In genomic region chr2:74919827-74920226, GRCh38 we compare ENCODE assay signal across 1 cellular context.
A peak's percentile ranks its signal among the peaks of the same experiment; 100 is the strongest.
TF ChIP-seq lines count a peak whose summit lies in the region.

No MANE protein-coding gene starts in this region.

TF ChIP-seq in HepG2, 621 proteins besides CTCF, POLR2A, EP300 and RAD21 (continued from another document and continues in another):
- peak; percentile 44 for TF ChIP-seq ZNF407 (CRISPR knock-in tag; IDR thresholded peaks at IDR 0.05; ENCODE audit: not compliant biosample characterization)
- TF ChIP-seq DNMT1 (CRISPR knock-in tag; IDR thresholded peaks at IDR 0.05): 0 out of 2 replicates have a peak, but pooled peaks have one; percentile 44
- TF ChIP-seq EEA1 (CRISPR knock-in tag; IDR thresholded peaks at IDR 0.05; ENCODE audit: borderline replicate concordance): peak; percentile 87; the same call in 1 of the 2 replicates
- 0 out of 2 replicates have a peak, but pooled peaks have one; percentile 33 for TF ChIP-seq FOXC1 (CRISPR knock-in tag; IDR thresholded peaks at IDR 0.05; ENCODE audit: borderline replicate concordance)
- peak; percentile 17; the same call in 1 of the 2 replicates for TF ChIP-seq ZNF768 (CRISPR knock-in tag; IDR thresholded peaks at IDR 0.05)
- TF ChIP-seq ZNF883 (CRISPR knock-in tag; IDR thresholded peaks at IDR 0.05; ENCODE audit: not compliant biosample characterization): peak; percentile 31
- TF ChIP-seq ZNF749 (CRISPR knock-in tag; IDR thresholded peaks at IDR 0.05; ENCODE audit: borderline replicate concordance): 0 out of 2 replicates have a peak, but pooled peaks have one; percentile 31
- TF ChIP-seq ZNF510 (CRISPR knock-in tag; IDR thresholded peaks at IDR 0.05; ENCODE audit: low read depth): 0 out of 2 replicates have a peak, but pooled peaks have one; percentile 32
- 0 out of 2 replicates have a peak, but pooled peaks have one; percentile 55 for TF ChIP-seq ZNF598 (CRISPR knock-in tag; IDR thresholded peaks at IDR 0.05; ENCODE audit: borderline replicate concordance)
- TF ChIP-seq ZNF839 (CRISPR knock-in tag; IDR thresholded peaks at IDR 0.05; ENCODE audit: borderline replicate concordance): 0 out of 2 replicates have a peak, but pooled peaks have one; percentile 14
- no peak for TF ChIP-seq ZFYVE20 (CRISPR knock-in tag; IDR thresholded peaks at IDR 0.05; ENCODE audit: borderline replicate concordance, low read depth)
- peak; percentile 38; the same call in 1 of the 2 replicates for TF ChIP-seq MED1 (CRISPR knock-in tag; IDR thresholded peaks at IDR 0.05)
- TF ChIP-seq E2F1 (CRISPR knock-in tag; IDR thresholded peaks at IDR 0.05): no peak
- 0 out of 2 replicates have a peak, but pooled peaks have one; percentile 17 for TF ChIP-seq ZFY (CRISPR knock-in tag; IDR thresholded peaks at IDR 0.05)
- no peak for TF ChIP-seq ARNT2 (CRISPR knock-in tag; IDR thresholded peaks at IDR 0.05; ENCODE audit: low read depth)
- TF ChIP-seq AKAP8 (CRISPR knock-in tag; IDR thresholded peaks at IDR 0.05): 0 out of 2 replicates have a peak, but pooled peaks have one; percentile 48
- TF ChIP-seq MTF2 (CRISPR knock-in tag; IDR thresholded peaks at IDR 0.05; ENCODE audit: borderline replicate concordance): no peak
- peak; percentile 29; the same call in 1 of the 2 replicates for TF ChIP-seq ZFP91 (CRISPR knock-in tag; IDR thresholded peaks at IDR 0.05; ENCODE audit: borderline replicate concordance)
- no peak for TF ChIP-seq ZNF230 (CRISPR knock-in tag; IDR thresholded peaks at IDR 0.05)
- TF ChIP-seq ZNF362 (CRISPR knock-in tag; IDR thresholded peaks at IDR 0.05; ENCODE audit: borderline replicate concordance): peak; percentile 46; the same call in 1 of the 2 replicates
- TF ChIP-seq ZSCAN21 (CRISPR knock-in tag; IDR thresholded peaks at IDR 0.05; ENCODE audit: borderline replicate concordance): peak; percentile 65; the same call in 1 of the 2 replicates
- TF ChIP-seq GABPA (IDR thresholded peaks at IDR 0.05; ENCODE audit: low read depth, low read length): no peak
- 0 out of 2 replicates have a peak, but pooled peaks have one; percentile 16 for TF ChIP-seq GABPA (CRISPR knock-in tag; IDR thresholded peaks at IDR 0.05; ENCODE audit: low read depth)
- no peak for TF ChIP-seq ZSCAN5A (CRISPR knock-in tag; IDR thresholded peaks at IDR 0.05; ENCODE audit: borderline replicate concordance)
- TF ChIP-seq YEATS4 (CRISPR knock-in tag; IDR thresholded peaks at IDR 0.05; ENCODE audit: borderline replicate concordance): 0 out of 2 replicates have a peak, but pooled peaks have one; percentile 28
- TF ChIP-seq PREB (CRISPR knock-in tag; IDR thresholded peaks at IDR 0.05): no peak
- TF ChIP-seq ZNF782 (CRISPR knock-in tag; IDR thresholded peaks at IDR 0.05; ENCODE audit: borderline replicate concordance): 0 out of 2 replicates have a peak, but pooled peaks have one; percentile 67
- 0 out of 2 replicates have a peak, but pooled peaks have one; percentile 50 for TF ChIP-seq SALL2 (CRISPR knock-in tag; IDR thresholded peaks at IDR 0.05)
- no peak for TF ChIP-seq MBNL3 (CRISPR knock-in tag; conservative IDR thresholded peaks at IDR 0.05)
- TF ChIP-seq NFE2L1 (CRISPR knock-in tag; IDR thresholded peaks at IDR 0.05; ENCODE audit: borderline replicate concordance): no peak
- TF ChIP-seq ZNF646 (CRISPR knock-in tag; IDR thresholded peaks at IDR 0.05): no peak
- peak; percentile 65; the same call in 1 of the 2 replicates for TF ChIP-seq ZFP90 (CRISPR knock-in tag; IDR thresholded peaks at IDR 0.05; ENCODE audit: borderline replicate concordance)
- TF ChIP-seq ZKSCAN1 (IDR thresholded peaks at IDR 0.05; ENCODE audit: low read length): no peak
- TF ChIP-seq TEAD2 (CRISPR knock-in tag; IDR thresholded peaks at IDR 0.05): no peak
